Comparison of ENCODE assay signal across 20 cellular contexts in the genomic region with DNA sequence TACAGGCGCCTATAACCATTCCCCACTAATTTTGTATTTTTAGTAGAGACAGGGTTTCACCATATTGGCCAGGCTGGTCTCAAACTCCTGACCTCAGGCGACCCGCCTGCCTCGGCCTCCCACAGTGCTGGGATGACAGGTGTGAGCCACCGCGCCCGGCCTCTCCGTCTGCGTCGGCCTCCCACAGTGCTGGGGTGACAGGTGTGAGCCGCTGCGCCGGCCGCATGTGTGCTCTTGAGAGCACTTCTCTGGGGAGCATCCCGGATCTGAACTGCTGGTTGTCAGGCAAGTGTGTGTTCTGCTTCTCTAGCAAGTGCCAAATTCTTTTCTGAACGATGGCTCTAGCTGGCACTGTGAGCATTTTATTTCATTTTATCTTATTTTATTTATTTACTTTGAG. TPM values are rescaled to one million over a fixed set of nuclear protein-coding genes. Genes with fewer than 3 reads are reported as not detected.
A peak's percentile ranks its signal among the peaks of the same experiment; 100 is the strongest.
DNase-seq lines count a peak whose midpoint lies in the region; ATAC-seq and TF ChIP-seq lines count a peak whose summit lies in the region.
"Had no signal": no experiment of that assay in that cellular context is flagged by ENCODE, and none has a peak within 500 bp of the region (broad histone marks: within the 10 kb centered on the region; RNA-seq: fewer than 3 reads in every experiment).

No MANE protein-coding gene starts in this region.

- ATAC-seq in GM18868 (IDR thresholded peaks at IDR 0.05; ENCODE audit: unreplicated experiment) (no peak), GM18909 (IDR thresholded peaks at IDR 0.05; ENCODE audit: poor library complexity, unreplicated experiment) (no peak), HG02678 (IDR thresholded peaks at IDR 0.05; ENCODE audit: unreplicated experiment) (no peak)
- ATAC-seq: effector memory CD8-positive, alpha-beta T cell had no signal

- DNase-seq in DMS153 (lab: John Stamatoyannopoulos, UW) (peak; percentile 48), LNCaP clone FGC (ENCODE audit: low read depth) (peak; percentile 69), NCI-H345 treated with DMSO at 0.1 percent for 48 hours (lab: John Stamatoyannopoulos, UW; ENCODE audit: unreplicated experiment) (peak; percentile 90), fibroblast of the aortic adventitia (ENCODE audit: low read depth) (peak; percentile 45)
- DNase-seq: activated CD4-positive, CD25-positive, alpha-beta regulatory T cell treated with anti-CD3 and anti-CD28 coated beads, Interleukin-2, amount 50 U/mL, for 72 hours; effector memory CD8-positive, alpha-beta T cell; esophagus squamous epithelium; NK-92 treated with Interleukin-12 subunit alpha and Interleukin-12 subunit beta, amount 100 ng/mL, for 24 hours; posterior cingulate gyrus; stimulated activated CD4-positive, alpha-beta T cell treated with anti-CD3 and anti-CD28 coated beads, Interleukin-2, amount 100 ng/mL, for 48 hours; stomach; T-helper 9 cell had no signal

- TF ChIP-seq CTCF in LNCaP clone FGC (IDR thresholded peaks at IDR 0.05; ENCODE audit: control insufficient read depth, extremely low read depth, insufficient read depth) (no peak), fibroblast of the aortic adventitia (IDR thresholded peaks at IDR 0.05; ENCODE audit: insufficient read depth, low read length) (no peak)

- H3K4me3 ChIP-seq in LNCaP clone FGC (ENCODE audit: low read depth, low read length): no peak overlapping the region
- H3K4me3 ChIP-seq in fibroblast of the aortic adventitia (ENCODE audit: low read depth, low read length): no peak overlapping the region
- H3K4me3 ChIP-seq: esophagus squamous epithelium, skin epidermis, stomach had no signal

RNA-seq across cellular contexts. Expression of gene ENTPD2, which starts 3.7 kb away (rescaled TPM):
- total RNA-seq in fibroblast of the aortic adventitia (ENCODE audit: low replicate concordance): 0.09 TPM in 1 of 2 replicates, not detected in the other
- total RNA-seq: activated CD8-positive, alpha-beta memory T cell treated with anti-CD3 and anti-CD28 coated beads for 36 hours; HT1080 had no signal

RNA-seq across cellular contexts. Expression of gene NPDC1, which starts 11.6 kb away (rescaled TPM):
- 23.8 and 31.6 TPM in 2 replicates for total RNA-seq in fibroblast of the aortic adventitia (ENCODE audit: low replicate concordance)

RNA-seq across cellular contexts. Expression of gene SAPCD2, which starts 12.8 kb away (rescaled TPM):
- total RNA-seq in fibroblast of the aortic adventitia (ENCODE audit: low replicate concordance): 0.41 and 1.5 TPM in 2 replicates

RNA-seq across cellular contexts. Expression of gene UAP1L1, which starts 19.8 kb away (rescaled TPM):
- 12.7 and 17.7 TPM in 2 replicates for total RNA-seq in fibroblast of the aortic adventitia (ENCODE audit: low replicate concordance)

RNA-seq across cellular contexts. Expression of gene FUT7, which starts 25.7 kb away (rescaled TPM):
- not detected in 2 replicates for total RNA-seq in fibroblast of the aortic adventitia (ENCODE audit: low replicate concordance)
- total RNA-seq: astrocyte, chondrocyte, HT1080 had no signal
